8 cellular contexts compared by ENCODE assay signal in genomic region chr10:22505923-22506685, GRCh38.
DNase-seq lines count a peak whose midpoint lies in the region; ATAC-seq and TF ChIP-seq lines count a peak whose summit lies in the region.

No MANE protein-coding gene starts in this region.

- H3K27ac ChIP-seq in RWPE2 (ENCODE audit: poor library complexity, severe bottlenecking), result no peak overlapping the region
- H3K27ac ChIP-seq in colonic mucosa, result no peak overlapping the region
- H3K27ac ChIP-seq in GM23338 (ENCODE audit: low read depth), result no peak overlapping the region

- ATAC-seq in GM21447 (IDR thresholded peaks at IDR 0.05; ENCODE audit: unreplicated experiment), result peak; percentile 72
- peak; percentile 35; the same call in 1 of the 3 replicates for ATAC-seq in RWPE2 (ENCODE audit: low read depth)
- ATAC-seq in GM23338, result no peak

- H3K27me3 Mint-ChIP-seq in GM23338 (ENCODE audit: insufficient read depth, low read depth, poor library complexity), result peaks cover 4% of the 10 kb centered on the region

- no peaks in the 10 kb centered on the region for H3K27me3 ChIP-seq in RWPE2 (ENCODE audit: insufficient read depth, poor library complexity, severe bottlenecking)
- H3K27me3 ChIP-seq in colonic mucosa, result no peaks in the 10 kb centered on the region
- H3K27me3 ChIP-seq in GM23338 (ENCODE audit: insufficient read depth), result no peaks in the 10 kb centered on the region

- H3K4me3 Mint-ChIP-seq in GM23338, result no peak overlapping the region

- H3K9me2 ChIP-seq in GM23338 (ENCODE audit: insufficient read depth), result no peaks in the 10 kb centered on the region

- H3K4me2 ChIP-seq in GM23338, result no peak overlapping the region

- no peaks in the 10 kb centered on the region for H3K79me2 ChIP-seq in GM23338 (replicated peaks; ENCODE audit: insufficient read depth)

- H3K27ac Mint-ChIP-seq in GM23338, result no peak overlapping the region

- no peaks in the 10 kb centered on the region; the same call in 2 of the 3 replicates for H3K36me3 Mint-ChIP-seq in GM23338 (ENCODE audit: low read depth)

- H2AFZ ChIP-seq in GM23338, result no peak overlapping the region

- no peaks in the 10 kb centered on the region for H3F3A ChIP-seq in GM23338 (replicated peaks; ENCODE audit: low read depth)

- H3K9me3 ChIP-seq in RWPE2 (ENCODE audit: severe bottlenecking), result no peaks in the 10 kb centered on the region
- no peaks in the 10 kb centered on the region for H3K9me3 ChIP-seq in colonic mucosa

- H3K9me3 Mint-ChIP-seq in GM23338, result peaks cover 17% of the 10 kb centered on the region

- H3K4me1 Mint-ChIP-seq in GM23338, result no peaks in the 10 kb centered on the region

- no peak overlapping the region for H3K9ac ChIP-seq in colonic mucosa (ENCODE audit: low read depth in 2 of 2, low read length in 2 of 2)

- no peak for TF ChIP-seq CTCF in RWPE2 (IDR thresholded peaks at IDR 0.05; ENCODE audit: poor library complexity, severe bottlenecking)
- no peak for TF ChIP-seq CTCF in colonic mucosa (IDR thresholded peaks at IDR 0.05)
- no peak for TF ChIP-seq CTCF in GM23338 (conservative IDR thresholded peaks at IDR 0.05; ENCODE audit: low read depth in 2 of 2)

- no peak overlapping the region for H3K4me3 ChIP-seq in RWPE2 (ENCODE audit: severe bottlenecking)
- H3K4me3 ChIP-seq in colonic mucosa, result no peak overlapping the region
- H3K4me3 ChIP-seq in GM23338, result no peak overlapping the region

- H4K20me1 ChIP-seq in GM23338 (replicated peaks; ENCODE audit: insufficient read depth), result no peaks in the 10 kb centered on the region

- H3K4me1 ChIP-seq in RWPE2 (ENCODE audit: insufficient read depth, poor library complexity, severe bottlenecking), result no peaks in the 10 kb centered on the region
- H3K4me1 ChIP-seq in colonic mucosa, result no peaks in the 10 kb centered on the region
- H3K4me1 ChIP-seq in GM23338 (ENCODE audit: insufficient read depth), result no peaks in the 10 kb centered on the region

- DNase-seq in RWPE2 (ENCODE audit: low spot score) (no peak), colonic mucosa (peak; percentile 51), GM23338 (ENCODE audit: low spot score) (no peak), hippocampal formation (lab: John Stamatoyannopoulos, UW) (no peak), iPS-NIHi7 (ENCODE audit: extremely low spot score) (no peak), COLO668 (lab: John Stamatoyannopoulos, UW; ENCODE audit: unreplicated experiment) (no peak)
- peak; percentile 3 for DNase-seq in stimulated activated CD8-positive, alpha-beta memory T cell treated with anti-CD3 and anti-CD28 coated beads, Interleukin-15, amount 100 ng/mL, for 24 hours (ENCODE audit: low read depth)

- intact Hi-C loops in colonic mucosa (cut with DNase I), result no loop called here

- H3K36me3 ChIP-seq in RWPE2 (ENCODE audit: low read depth) (no peaks in the 10 kb centered on the region), colonic mucosa (no peaks in the 10 kb centered on the region), GM23338 (ENCODE audit: insufficient read depth) (no peaks in the 10 kb centered on the region)

TF ChIP-seq in GM23338, 12 proteins besides CTCF, POLR2A, EP300 and RAD21 (continues in another document):
- TF ChIP-seq REST (IDR thresholded peaks at IDR 0.05; ENCODE audit: unreplicated experiment) (no peak), ETS1 (IDR thresholded peaks at IDR 0.05) (no peak), EZH2phosphoT487 (IDR thresholded peaks at IDR 0.05; ENCODE audit: unreplicated experiment) (no peak), ZNF331 (CRISPR knock-in tag; IDR thresholded peaks at IDR 0.05; ENCODE audit: low read depth) (no peak), EZH2 (IDR thresholded peaks at IDR 0.05; ENCODE audit: low read depth, unreplicated experiment) (no peak), STAT1 (IDR thresholded peaks at IDR 0.05; ENCODE audit: unreplicated experiment) (no peak), ZNF462 (CRISPR knock-in tag; IDR thresholded peaks at IDR 0.05) (no peak)

Comparison
In these comparisons a context has a peak if more than half of its experiments do, and no peak if none do; other contexts are left out.
1. DNase-seq: peak in colonic mucosa (single experiment) and stimulated activated CD8-positive, alpha-beta memory T cell treated with anti-CD3 and anti-CD28 coated beads, Interleukin-15, amount 100 ng/mL, for 24 hours (single experiment); none in RWPE2 (single experiment), GM23338 (single experiment), hippocampal formation (0 of 2), iPS-NIHi7 (single experiment) and COLO668 (single experiment).